Comparison of ENCODE assay signal across 23 cellular contexts in the genomic region with DNA sequence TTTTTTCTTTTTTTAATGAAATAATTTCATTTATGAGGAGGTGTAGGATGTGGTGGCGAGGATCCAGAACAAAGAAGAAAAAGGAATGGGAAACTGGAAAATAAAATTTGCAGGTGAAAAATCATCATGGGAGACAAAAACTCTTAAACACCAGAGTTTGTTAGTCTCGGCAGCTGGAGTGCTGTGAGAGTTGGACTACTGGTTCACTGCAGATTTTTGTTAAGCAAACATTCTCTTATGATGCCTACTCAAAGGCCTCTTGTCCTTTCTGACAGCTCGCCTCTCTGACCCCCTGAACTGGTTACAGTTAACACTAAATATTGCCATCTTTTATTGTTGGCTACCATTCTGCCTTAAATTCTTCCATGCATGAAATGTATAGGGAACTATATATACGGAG.
DNase-seq lines count a peak whose midpoint lies in the region; ATAC-seq and TF ChIP-seq lines count a peak whose summit lies in the region.
"Had no signal": no experiment of that assay in that cellular context is flagged by ENCODE, and none has a peak within 500 bp of the region (broad histone marks: within the 10 kb centered on the region; RNA-seq: fewer than 3 reads in every experiment).

No MANE protein-coding gene starts in this region.

- H3K27ac ChIP-seq in cardiac muscle cell (peak overlapping the region; percentile 24), mesenchymal stem cell (ENCODE audit: low read length, poor library complexity, severe bottlenecking) (peak overlapping the region; percentile 96)

- no peaks in the 10 kb centered on the region for H3K36me3 ChIP-seq in cardiac muscle cell
- no peaks in the 10 kb centered on the region for H3K36me3 ChIP-seq in mesenchymal stem cell (ENCODE audit: control insufficient read depth in 1 of 2, insufficient read depth in 2 of 2, low read depth in 1 of 2, low read length in 2 of 2)
- H3K36me3 ChIP-seq: lower lobe of right lung, upper lobe of right lung had no signal

- H2BK5ac ChIP-seq in mesenchymal stem cell (ENCODE audit: low read depth, low read length, poor library complexity, severe bottlenecking), result no peak overlapping the region

- H3K4me1 ChIP-seq in cardiac muscle cell (ENCODE audit: low read depth), result peaks cover 67% of the 10 kb centered on the region
- H3K4me1 ChIP-seq in mesenchymal stem cell (ENCODE audit: control insufficient read depth, insufficient read depth, low read depth, low read length), result peaks cover 6% of the 10 kb centered on the region

- no peaks in the 10 kb centered on the region for H3K27me3 ChIP-seq in cardiac muscle cell
- no peaks in the 10 kb centered on the region for H3K27me3 ChIP-seq in mesenchymal stem cell (ENCODE audit: control insufficient read depth in 1 of 2, insufficient read depth in 1 of 2, low read length in 2 of 2)
- H3K27me3 ChIP-seq: upper lobe of right lung had no signal

- ATAC-seq in left ventricle myocardium superior, result no peak
- ATAC-seq in HG03439 (IDR thresholded peaks at IDR 0.05; ENCODE audit: unreplicated experiment), result no peak

- no peaks in the 10 kb centered on the region for H3K27me3 Mint-ChIP-seq in chondrocyte (ENCODE audit: low read depth)
- no peaks in the 10 kb centered on the region for H3K27me3 Mint-ChIP-seq in type B pancreatic cell
- H3K27me3 Mint-ChIP-seq: dendritic cell treated with granulocyte-macrophage colony-stimulating factor and Interleukin-4, amounts not matched to agents 40 ng/mL and 50 ng/mL, for 4 days had no signal

- peak overlapping the region; percentile 61 for H3K27ac Mint-ChIP-seq in chondrocyte (ENCODE audit: unreplicated experiment)
- H3K27ac Mint-ChIP-seq in type B pancreatic cell, result peak overlapping the region; percentile 79
- H3K27ac Mint-ChIP-seq: activated naive CD8-positive, alpha-beta T cell treated with anti-CD3 and anti-CD28 coated beads for 36 hours; activated T-helper 2 cell treated with anti-CD3 and anti-CD28 coated beads, Interferon-gamma antibody, Interleukin-2, Interleukin-4, amounts not matched to agents 10 μg/mL and 5 μg/mL and 100 μg/mL, durations not matched to agents 14 hours and 24 hours and 36 hours; dendritic cell treated with granulocyte-macrophage colony-stimulating factor and Interleukin-4, amounts not matched to agents 40 ng/mL and 50 ng/mL, for 4 days had no signal

- H3K23ac ChIP-seq in mesenchymal stem cell (ENCODE audit: low read length in 2 of 2), result no peak overlapping the region

- H3K9me3 ChIP-seq in cardiac muscle cell (ENCODE audit: low read depth) (no peaks in the 10 kb centered on the region), mesenchymal stem cell (ENCODE audit: control insufficient read depth, low read length) (no peaks in the 10 kb centered on the region)
- H3K9me3 ChIP-seq: lower lobe of right lung, SK-N-SH, upper lobe of right lung had no signal

- no peak overlapping the region for H4K91ac ChIP-seq in mesenchymal stem cell (ENCODE audit: low read length)

- H3K4me1 Mint-ChIP-seq in chondrocyte (ENCODE audit: low read depth) (peaks cover 56% of the 10 kb centered on the region), type B pancreatic cell (ENCODE audit: unreplicated experiment) (peaks cover 44% of the 10 kb centered on the region)
- H3K4me1 Mint-ChIP-seq: activated naive CD8-positive, alpha-beta T cell treated with anti-CD3 and anti-CD28 coated beads for 36 hours had no signal

- 77% methylated on average over 4 of the region's 4 CpGs for WGBS in mesenchymal stem cell

- H2AFZ ChIP-seq in mesenchymal stem cell (ENCODE audit: low read depth, low read length), result no peak overlapping the region

- H3K36me3 Mint-ChIP-seq in chondrocyte (ENCODE audit: low read depth), result no peaks in the 10 kb centered on the region
- H3K36me3 Mint-ChIP-seq in type B pancreatic cell, result no peaks in the 10 kb centered on the region
- H3K36me3 Mint-ChIP-seq: activated naive CD8-positive, alpha-beta T cell treated with anti-CD3 and anti-CD28 coated beads for 36 hours; brain had no signal

- H3K9me3 Mint-ChIP-seq in chondrocyte (ENCODE audit: low read depth) (no peaks in the 10 kb centered on the region), type B pancreatic cell (peaks cover 10% of the 10 kb centered on the region)
- H3K9me3 Mint-ChIP-seq: activated naive CD8-positive, alpha-beta T cell treated with anti-CD3 and anti-CD28 coated beads for 36 hours; activated T-helper 2 cell treated with anti-CD3 and anti-CD28 coated beads, Interferon-gamma antibody, Interleukin-2, Interleukin-4, amounts not matched to agents 10 μg/mL and 5 μg/mL and 100 μg/mL, durations not matched to agents 14 hours and 24 hours and 36 hours had no signal

- no peak overlapping the region for H3K4me3 Mint-ChIP-seq in chondrocyte (ENCODE audit: unreplicated experiment)
- H3K4me3 Mint-ChIP-seq in type B pancreatic cell, result no peak overlapping the region
- H3K4me3 Mint-ChIP-seq: activated naive CD8-positive, alpha-beta T cell treated with anti-CD3 and anti-CD28 coated beads for 36 hours; brain; dendritic cell treated with granulocyte-macrophage colony-stimulating factor and Interleukin-4, amounts not matched to agents 40 ng/mL and 50 ng/mL, for 4 days had no signal

- H3K79me1 ChIP-seq in mesenchymal stem cell (replicated peaks; ENCODE audit: low read length, poor library complexity, severe bottlenecking), result no peaks in the 10 kb centered on the region

- TF ChIP-seq CTCF in cardiac muscle cell (IDR thresholded peaks at IDR 0.05; ENCODE audit: low read depth, low read length) (no peak), chondrocyte (IDR thresholded peaks at IDR 0.05) (no peak), type B pancreatic cell (conservative IDR thresholded peaks at IDR 0.05) (no peak)

- H3K4me2 ChIP-seq in mesenchymal stem cell (ENCODE audit: low read length, poor library complexity, severe bottlenecking), result no peak overlapping the region
- H3K4me2 ChIP-seq: SK-N-SH had no signal

- H2AK5ac ChIP-seq in mesenchymal stem cell (ENCODE audit: low read length, severe bottlenecking), result no peak overlapping the region

- no peak overlapping the region for H3K9ac ChIP-seq in mesenchymal stem cell (ENCODE audit: low read length)
- H3K9ac ChIP-seq: SK-N-SH had no signal

- no peak overlapping the region for H3K14ac ChIP-seq in mesenchymal stem cell (ENCODE audit: low read length in 2 of 2)

- H2BK120ac ChIP-seq in mesenchymal stem cell (ENCODE audit: low read depth, low read length), result peak overlapping the region; percentile 87

- H3K18ac ChIP-seq in mesenchymal stem cell (ENCODE audit: low read depth in 1 of 2, low read length in 2 of 2), result peak overlapping the region; percentile 34 to 52

- H3K4me3 ChIP-seq in cardiac muscle cell (no peak overlapping the region), mesenchymal stem cell (ENCODE audit: insufficient read depth in 1 of 2, low read depth in 1 of 2, low read length in 2 of 2) (no peak overlapping the region)
- H3K4me3 ChIP-seq: lower lobe of right lung, upper lobe of right lung had no signal

- intact Hi-C loops in left ventricle myocardium superior (cut with micrococcal nuclease), result no loop called here

- DNase-seq in cardiac muscle cell (ENCODE audit: low read depth in 1 of 2, low spot score in 1 of 2) (no peak), left ventricle myocardium superior (no peak), chondrocyte (ENCODE audit: low spot score) (no peak), mesenchymal stem cell (no peak), type B pancreatic cell (ENCODE audit: extremely low spot score, unreplicated experiment) (no peak), cerebellum (ENCODE audit: low spot score) (no peak)
- DNase-seq in effector CD8-positive, alpha-beta T cell (lab: John Stamatoyannopoulos, UW), result no peak
- DNase-seq: activated CD4-positive, alpha-beta T cell treated with anti-CD3 and anti-CD28 coated beads, Interleukin-2, amount 50 U/mL, for 1 hour; activated naive CD8-positive, alpha-beta T cell treated with anti-CD3 and anti-CD28 coated beads for 36 hours; Calu3; hippocampal formation; Kasumi-1; lower lobe of right lung; NCI-H1048; NCI-H187 treated with DMSO at 0.1 percent for 48 hours; occipital lobe; SK-N-SH; stimulated activated CD4-positive, alpha-beta T cell treated with anti-CD3 and anti-CD28 coated beads, Interleukin-15, amount 100 ng/mL, for 24 hours; upper lobe of right lung had no signal

- peak overlapping the region in 1 of 2 experiments; percentile 7 for H3K4ac ChIP-seq in mesenchymal stem cell (ENCODE audit: low read depth in 1 of 2, low read length in 2 of 2)

- no peak overlapping the region for H4K8ac ChIP-seq in mesenchymal stem cell (ENCODE audit: low read length)

- H2BK12ac ChIP-seq in mesenchymal stem cell (ENCODE audit: low read length in 2 of 2), result peak overlapping the region; percentile 54 to 85

- no peak overlapping the region for H2BK15ac ChIP-seq in mesenchymal stem cell (ENCODE audit: low read depth, poor library complexity, severe bottlenecking)
